ENCODE assay signal across 26 cellular contexts in the genomic region with DNA sequence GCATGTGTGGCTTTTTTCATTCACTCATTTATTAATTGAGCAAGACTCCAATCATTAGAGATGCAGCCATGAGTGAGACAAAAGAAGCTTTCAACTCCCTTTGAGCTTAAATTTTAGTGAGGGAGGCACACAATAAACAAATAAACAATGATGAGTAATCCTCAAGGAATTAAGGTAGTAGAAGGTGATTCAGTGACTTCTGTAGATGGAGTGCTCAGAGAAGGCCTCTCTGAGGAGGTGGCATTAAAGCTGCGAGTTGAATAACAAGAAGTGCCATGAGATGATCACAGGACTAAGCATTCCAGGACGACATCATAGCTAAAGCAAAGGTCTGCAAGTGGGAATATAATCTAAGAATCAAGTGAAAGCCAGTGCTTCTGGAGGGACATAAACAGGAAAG.
"Had no signal": no experiment of that assay in that cellular context is flagged by ENCODE, and none has a peak within 500 bp of the region (broad histone marks: within the 10 kb centered on the region; RNA-seq: fewer than 3 reads in every experiment).

No MANE protein-coding gene starts in this region.

- H3K36me3 Mint-ChIP-seq: stimulated activated effector memory CD8-positive, alpha-beta T cell treated with anti-CD3 and anti-CD28 coated beads, Interleukin-12 subunit alpha, Interleukin-12 subunit beta, amount 100 ng/mL, for 72 hours had no signal

- H3K27ac Mint-ChIP-seq: activated naive CD4-positive, alpha-beta T cell treated with anti-CD3 and anti-CD28 coated beads for 36 hours; effector memory CD8-positive, alpha-beta T cell; natural killer cell treated with Interleukin-12 subunit alpha and Interleukin-12 subunit beta and Interleukin-15 and Interleukin-18, amount 100 ng/mL, for 72 hours; stimulated activated effector memory CD8-positive, alpha-beta T cell treated with anti-CD3 and anti-CD28 coated beads, Interleukin-12 subunit alpha, Interleukin-12 subunit beta, amount 100 ng/mL, for 72 hours; stimulated activated naive CD8-positive, alpha-beta T cell treated with anti-CD3 and anti-CD28 coated beads, Interleukin-15, amount 100 ng/mL, for 72 hours had no signal

- H3K4me1 ChIP-seq: gastroesophageal sphincter, left lung, lower lobe of right lung, sigmoid colon, thyroid gland, upper lobe of left lung had no signal

- H3K4me3 ChIP-seq: gastroesophageal sphincter, left lung, lower lobe of right lung, mucosa of descending colon, sigmoid colon, thyroid gland, upper lobe of left lung had no signal

- DNase-seq: activated CD4-positive, alpha-beta T cell treated with anti-CD3 and anti-CD28 coated beads for 4 hours; activated CD4-positive, alpha-beta T cell treated with anti-CD3 and anti-CD28 coated beads, Interleukin-2, amount 50 U/mL, for 4 hours; activated CD8-positive, alpha-beta memory T cell treated with anti-CD3 and anti-CD28 coated beads for 24 hours; activated effector memory CD4-positive, alpha-beta T cell treated with Interleukin-2 at 50 U/mL for 16 hours; activated naive CD4-positive, alpha-beta T cell treated with anti-CD3 and anti-CD28 coated beads for 36 hours; amniotic stem cell; caudate nucleus; cortex of kidney; effector memory CD8-positive, alpha-beta T cell; erythroblast; hippocampal formation; left lung; lower lobe of right lung; mesenchymal stem cell; mucosa of descending colon; sigmoid colon; small intestine; stimulated activated CD4-positive, alpha-beta T cell treated with anti-CD3 and anti-CD28 coated beads, Interleukin-4, amount 100 ng/mL, for 24 hours; stimulated activated naive CD8-positive, alpha-beta T cell treated with anti-CD3 and anti-CD28 coated beads, Interleukin-15, amount 100 ng/mL, for 72 hours; substantia nigra; T-helper 1 cell; thyroid gland; upper lobe of left lung had no signal

- ATAC-seq: effector memory CD8-positive, alpha-beta T cell; gastroesophageal sphincter; left lung; lower lobe of right lung; mucosa of descending colon; natural killer cell treated with Interleukin-12 subunit alpha and Interleukin-12 subunit beta and Interleukin-15 and Interleukin-18, amount 100 ng/mL, for 72 hours; stimulated activated effector memory CD8-positive, alpha-beta T cell treated with anti-CD3 and anti-CD28 coated beads, Interleukin-12 subunit alpha, Interleukin-12 subunit beta, amount 100 ng/mL, for 72 hours; stimulated activated naive CD8-positive, alpha-beta T cell treated with anti-CD3 and anti-CD28 coated beads, Interleukin-15, amount 100 ng/mL, for 72 hours had no signal

- H3K4me1 Mint-ChIP-seq: stimulated activated effector memory CD8-positive, alpha-beta T cell treated with anti-CD3 and anti-CD28 coated beads, Interleukin-12 subunit alpha, Interleukin-12 subunit beta, amount 100 ng/mL, for 72 hours; stimulated activated naive CD8-positive, alpha-beta T cell treated with anti-CD3 and anti-CD28 coated beads, Interleukin-15, amount 100 ng/mL, for 72 hours had no signal

- H3K27me3 Mint-ChIP-seq: effector memory CD8-positive, alpha-beta T cell; natural killer cell treated with Interleukin-12 subunit alpha and Interleukin-12 subunit beta and Interleukin-15 and Interleukin-18, amount 100 ng/mL, for 72 hours had no signal

- H3K27ac ChIP-seq: gastroesophageal sphincter, left lung, lower lobe of right lung, sigmoid colon, thyroid gland, upper lobe of left lung had no signal

- H3K9me3 ChIP-seq: left lung, lower lobe of right lung, mucosa of descending colon, sigmoid colon, thyroid gland, upper lobe of left lung had no signal

- H3K36me3 ChIP-seq: gastroesophageal sphincter, left lung, lower lobe of right lung, sigmoid colon, thyroid gland, upper lobe of left lung had no signal

- H3K9me3 Mint-ChIP-seq: activated naive CD4-positive, alpha-beta T cell treated with anti-CD3 and anti-CD28 coated beads for 36 hours; stimulated activated effector memory CD8-positive, alpha-beta T cell treated with anti-CD3 and anti-CD28 coated beads, Interleukin-12 subunit alpha, Interleukin-12 subunit beta, amount 100 ng/mL, for 72 hours had no signal

- H3K4me3 Mint-ChIP-seq: activated naive CD4-positive, alpha-beta T cell treated with anti-CD3 and anti-CD28 coated beads for 36 hours; effector memory CD8-positive, alpha-beta T cell; natural killer cell treated with Interleukin-12 subunit alpha and Interleukin-12 subunit beta and Interleukin-15 and Interleukin-18, amount 100 ng/mL, for 72 hours; stimulated activated effector memory CD8-positive, alpha-beta T cell treated with anti-CD3 and anti-CD28 coated beads, Interleukin-12 subunit alpha, Interleukin-12 subunit beta, amount 100 ng/mL, for 72 hours; stimulated activated naive CD8-positive, alpha-beta T cell treated with anti-CD3 and anti-CD28 coated beads, Interleukin-15, amount 100 ng/mL, for 72 hours had no signal
